Comparison of ENCODE assay signal across 8 cellular contexts in genomic region chr20:45890997-45891983, GRCh38. TPM values are rescaled to one million over a fixed set of nuclear protein-coding genes. Genes with fewer than 3 reads are reported as not detected.
DNase-seq lines count a peak whose midpoint lies in the region; ATAC-seq and TF ChIP-seq lines count a peak whose summit lies in the region.

CTSA (plus strand) TSS chr20:45891335; CDS start chr20:45891569, 234 bp downstream.
NEURL2 (minus strand) TSS chr20:45891208; CDS start chr20:45890991, 217 bp downstream.

- TF ChIP-seq CTCF in AG04449 (IDR thresholded peaks at IDR 0.05; ENCODE audit: insufficient read depth, low read length, missing control alignments) = peak; percentile 12
- TF ChIP-seq CTCF in choroid plexus epithelial cell (conservative IDR thresholded peaks at IDR 0.05; ENCODE audit: low read depth, low read length) = no peak

- ATAC-seq in GM18868 (IDR thresholded peaks at IDR 0.05; ENCODE audit: unreplicated experiment) (peak; percentile 81), HG03108 (IDR thresholded peaks at IDR 0.05; ENCODE audit: unreplicated experiment) (peak; percentile 68)
- ATAC-seq in activated CD4-positive, alpha-beta T cell treated with anti-CD3 and anti-CD28 coated beads for 36 hours = peak; percentile 80

- no peaks in the 10 kb centered on the region for H3K9me3 Mint-ChIP-seq in activated CD4-positive, alpha-beta T cell treated with anti-CD3 and anti-CD28 coated beads for 36 hours (ENCODE audit: low read depth)

- peak within 1 kb of the TSS; percentile 87 for H3K27ac Mint-ChIP-seq in activated CD4-positive, alpha-beta T cell treated with anti-CD3 and anti-CD28 coated beads for 36 hours

- intact Hi-C loops in activated CD4-positive, alpha-beta T cell treated with anti-CD3 and anti-CD28 coated beads for 36 hours (cut with DNase I, micrococcal nuclease) = loop anchor here (1.0 to 2.0 kb wide), 9 partner anchors 10 to 100 kb away; partner anchors contain the start of genes ACOT8 (in 2 of the 2), UBE2C (in 2 of the 2), ZSWIM1 (in 2 of the 2) and ZSWIM3 (in 2 of the 2)

- peaks cover 32% of the 10 kb centered on the region for H3K4me1 Mint-ChIP-seq in activated CD4-positive, alpha-beta T cell treated with anti-CD3 and anti-CD28 coated beads for 36 hours

- H3K4me3 Mint-ChIP-seq in activated CD4-positive, alpha-beta T cell treated with anti-CD3 and anti-CD28 coated beads for 36 hours = peak within 1 kb of the TSS; percentile 89

- CTCF ChIA-PET in AG04449 (lab: Yijun Ruan, JAX) = interaction anchor here (1.0 to 5.3 kb wide), 15 partner anchors 8 to 96 kb away, joined by 3 to 50 read pairs (median 10); partner anchors contain the start of gene ZSWIM1
- CTCF ChIA-PET in activated CD4-positive, alpha-beta T cell treated with anti-CD3 and anti-CD28 coated beads for 36 hours (lab: Charles Lee) = interaction anchor here (1.1 to 1.8 kb wide), 7 partner anchors 10 to 94 kb away, joined by 3 to 10 read pairs (median 5); partner anchors contain the start of genes PCIF1 and ZSWIM1

- H3K36me3 Mint-ChIP-seq in activated CD4-positive, alpha-beta T cell treated with anti-CD3 and anti-CD28 coated beads for 36 hours (ENCODE audit: low read depth) = peaks cover 23% of the 10 kb centered on the region

- H3K27me3 Mint-ChIP-seq in activated CD4-positive, alpha-beta T cell treated with anti-CD3 and anti-CD28 coated beads for 36 hours = no peaks in the 10 kb centered on the region

- POLR2A ChIA-PET in AG04449 (lab: Yijun Ruan, JAX) = interaction anchor here (0.6 to 2.8 kb wide), 8 partner anchors 9 to 80 kb away, joined by 3 to 21 read pairs (median 4); partner anchors contain the start of genes PCIF1 and ZSWIM1
- POLR2A ChIA-PET in activated CD4-positive, alpha-beta T cell treated with anti-CD3 and anti-CD28 coated beads for 36 hours (lab: Charles Lee) = interaction anchor here (0.6 to 2.2 kb wide), 3 partner anchors 10 to 78 kb away, joined by 3 to 7 read pairs (median 5); partner anchors contain the start of gene ZSWIM1

- DNase-seq in AG04449 (ENCODE audit: low read depth, low spot score) = peak; percentile 54
- peak; percentile 92 for DNase-seq in NCI-H345 (lab: John Stamatoyannopoulos, UW)
- DNase-seq in activated CD4-positive, alpha-beta T cell treated with anti-CD3 and anti-CD28 coated beads for 36 hours = peak; percentile 94
- DNase-seq in choroid plexus epithelial cell (ENCODE audit: low read depth) = peak; percentile 94
- DNase-seq in kidney tubule cell (ENCODE audit: low spot score) = peak; percentile 88
- DNase-seq in stimulated activated CD4-positive, alpha-beta T cell treated with anti-CD3 and anti-CD28 coated beads, Interleukin-1b, Interleukin-23, amount 100 ng/mL, for 1 hour (ENCODE audit: low read depth in 2 of 2) = peak; percentile 63 to 73

- H3K4me3 ChIP-seq in AG04449 (ENCODE audit: low read depth, low read length) (peak within 1 kb of the TSS; percentile 80), choroid plexus epithelial cell (ENCODE audit: low read depth, low read length) (peak within 1 kb of the TSS; percentile 78)

RNA-seq across cellular contexts. Expression of gene CTSA, which starts in this region (rescaled TPM):
- total RNA-seq in activated CD4-positive, alpha-beta T cell treated with anti-CD3 and anti-CD28 coated beads for 36 hours = 10 to 100 TPM; 36.4 to 45.6 TPM

RNA-seq across cellular contexts. Expression of gene NEURL2, which starts in this region (rescaled TPM):
- 1 to 10 TPM; 1.2 to 1.9 TPM for total RNA-seq in activated CD4-positive, alpha-beta T cell treated with anti-CD3 and anti-CD28 coated beads for 36 hours

Comparison
In these comparisons a context has a peak if more than half of its experiments do, and no peak if none do; other contexts are left out.
1. Peak in every context shown above with its lines: DNase-seq, ATAC-seq and H3K4me3 ChIP-seq.